33 cellular contexts compared by ENCODE assay signal in genomic region chr3:87898971-87899370, GRCh38.
"Had no signal": no experiment of that assay in that cellular context is flagged by ENCODE, and none has a peak within 500 bp of the region (broad histone marks: within the 10 kb centered on the region; RNA-seq: fewer than 3 reads in every experiment).

No MANE protein-coding gene starts in this region.

- H3K27ac ChIP-seq: adrenal gland, ascending aorta, body of pancreas, brain microvascular endothelial cell, breast epithelium, cardiac muscle cell had no signal

- H3K27me3 ChIP-seq: adrenal gland, ascending aorta, body of pancreas, brain microvascular endothelial cell, breast epithelium, cardiac muscle cell had no signal

- H3K9me3 ChIP-seq: adrenal gland, ascending aorta, body of pancreas, breast epithelium had no signal

- DNase-seq: activated effector memory CD4-positive, alpha-beta T cell treated with Interleukin-2 at 50 U/mL for 16 hours; activated gamma-delta T cell; activated gamma-delta T cell treated with Interleukin-2 at 50 U/mL for 16 hours; activated naive CD4-positive, alpha-beta T cell; activated naive CD4-positive, alpha-beta T cell treated with anti-CD3 and anti-CD28 coated beads for 36 hours; activated naive CD4-positive, alpha-beta T cell treated with anti-CD3 and anti-CD28 coated beads, Interleukin-2, amount 10 ng/mL, durations not matched to agents 7 days and 5 days; activated naive CD4-positive, alpha-beta T cell treated with anti-CD3 and anti-CD28 coated beads, Interleukin-2, amount 50 U/mL, for 16 hours; activated naive CD4-positive, alpha-beta T cell treated with Interleukin-2 at 50 U/mL for 16 hours; activated naive CD8-positive, alpha-beta T cell treated with anti-CD3 and anti-CD28 coated beads for 36 hours; activated naive CD8-positive, alpha-beta T cell treated with anti-CD3 and anti-CD28 coated beads, Interleukin-2, amount 10 ng/mL, durations not matched to agents 7 days and 5 days; activated naive CD8-positive, alpha-beta T cell treated with anti-CD3 and anti-CD28 coated beads, Interleukin-2, amount 50 U/mL, for 24 hours; activated T-cell treated with anti-CD3 and anti-CD28 coated beads, Interleukin-2, amount 50 U/mL, for 1 hour; activated T-cell treated with anti-CD3 and anti-CD28 coated beads, Interleukin-2, amount 50 U/mL, for 24 hours; activated T-cell treated with anti-CD3 and anti-CD28 coated beads, Interleukin-2, amount 50 U/mL, for 4 hours; activated T-cell treated with anti-CD3 and anti-CD28 coated beads, Interleukin-2, amount 50 U/mL, for 48 hours; activated T-cell treated with anti-CD3 and anti-CD28 coated beads, Interleukin-2, amount 50 U/mL, for 72 hours; adrenal gland; amniotic stem cell; amygdala; anterior cingulate cortex; aorta; body of pancreas; brain microvascular endothelial cell; caudate nucleus; central memory CD4-positive, alpha-beta T cell; cerebellar nuclear complex had no signal

- H3K4me3 ChIP-seq: adrenal gland, ascending aorta, body of pancreas, breast epithelium, cardiac muscle cell had no signal

- H3K4me1 ChIP-seq: adrenal gland, ascending aorta, body of pancreas, breast epithelium had no signal

- H3K36me3 ChIP-seq: adrenal gland, ascending aorta, brain microvascular endothelial cell, breast epithelium, cardiac muscle cell had no signal

- ATAC-seq: activated naive CD4-positive, alpha-beta T cell treated with anti-CD3 and anti-CD28 coated beads, Interleukin-2, amount 50 U/mL, for 72 hours; activated naive CD8-positive, alpha-beta T cell treated with anti-CD3 and anti-CD28 coated beads, Interleukin-2, amount 50 U/mL, for 24 hours; activated T-cell treated with anti-CD3 and anti-CD28 coated beads, Interleukin-2, amount 50 U/mL, for 4 hours; activated T-cell treated with anti-CD3 and anti-CD28 coated beads, Interleukin-2, amount 50 U/mL, for 72 hours; activated T-helper 17 cell treated with anti-CD3 and anti-CD28 coated beads, Interleukin-2, amount 50 U/mL, for 72 hours; body of pancreas had no signal

- FAIRE-seq: astrocyte, bronchial epithelial cell had no signal
